In genomic region chr10:3333426-3333825, GRCh38 we compare ENCODE assay signal across 26 cellular contexts.
"Had no signal": no experiment of that assay in that cellular context is flagged by ENCODE, and none has a peak within 500 bp of the region (broad histone marks: within the 10 kb centered on the region; RNA-seq: fewer than 3 reads in every experiment).

No MANE protein-coding gene starts in this region.

- H3K9me3 Mint-ChIP-seq: activated naive CD4-positive, alpha-beta T cell treated with anti-CD3 and anti-CD28 coated beads, Interleukin-2, amount 50 U/mL, for 24 hours; activated T-cell treated with anti-CD3 and anti-CD28 coated beads, Interleukin-2, amount 50 U/mL, for 24 hours; activated T-helper 1 cell treated with anti-CD3 and anti-CD28 coated beads, Interleukin-12 subunit alpha, Interleukin-12 subunit beta, Interleukin-2, Interleukin-4 antibody, amounts not matched to agents 30 ng/mL and 10 ng/mL and 1 ng/mL, durations not matched to agents 14 hours and 24 hours and 36 hours; T-helper 1 cell treated with Interleukin-12 subunit alpha and Interleukin-12 subunit beta and Interleukin-4 antibody, amounts not matched to agents 30 μg/mL and 1 μg/mL, for 36 hours had no signal

- FAIRE-seq: bronchial epithelial cell had no signal

- ATAC-seq: activated CD8-positive, alpha-beta T cell treated with anti-CD3 and anti-CD28 coated beads, Interleukin-2, amount 10 ng/mL, durations not matched to agents 7 days and 5 days; body of pancreas had no signal

- H3K4me3 ChIP-seq: body of pancreas, Peyer's patch had no signal

- H3K4me1 ChIP-seq: body of pancreas, Peyer's patch had no signal

- H3K27me3 Mint-ChIP-seq: activated naive CD4-positive, alpha-beta T cell treated with anti-CD3 and anti-CD28 coated beads, Interleukin-2, amount 50 U/mL, for 24 hours had no signal

- H3K27me3 ChIP-seq: body of pancreas, Peyer's patch had no signal

- H3K36me3 ChIP-seq: Peyer's patch had no signal

- H3K4me3 Mint-ChIP-seq: activated CD8-positive, alpha-beta T cell treated with anti-CD3 and anti-CD28 coated beads, Interleukin-2, amount 10 ng/mL, durations not matched to agents 7 days and 5 days; activated naive CD4-positive, alpha-beta T cell treated with anti-CD3 and anti-CD28 coated beads, Interleukin-2, amount 50 U/mL, for 24 hours; activated T-cell treated with anti-CD3 and anti-CD28 coated beads, Interleukin-2, amount 50 U/mL, for 24 hours; activated T-helper 1 cell treated with anti-CD3 and anti-CD28 coated beads, Interleukin-12 subunit alpha, Interleukin-12 subunit beta, Interleukin-2, Interleukin-4 antibody, amounts not matched to agents 30 ng/mL and 10 ng/mL and 1 ng/mL, durations not matched to agents 14 hours and 24 hours and 36 hours; T-helper 1 cell treated with Interleukin-12 subunit alpha and Interleukin-12 subunit beta and Interleukin-4 antibody, amounts not matched to agents 30 μg/mL and 1 μg/mL, for 36 hours had no signal

- H3K9me3 ChIP-seq: body of pancreas, Peyer's patch had no signal

- H3K27ac Mint-ChIP-seq: activated CD8-positive, alpha-beta T cell treated with anti-CD3 and anti-CD28 coated beads, Interleukin-2, amount 10 ng/mL, durations not matched to agents 7 days and 5 days; activated naive CD4-positive, alpha-beta T cell treated with anti-CD3 and anti-CD28 coated beads, Interleukin-2, amount 50 U/mL, for 24 hours; activated T-cell treated with anti-CD3 and anti-CD28 coated beads, Interleukin-2, amount 50 U/mL, for 24 hours; activated T-helper 1 cell treated with anti-CD3 and anti-CD28 coated beads, Interleukin-12 subunit alpha, Interleukin-12 subunit beta, Interleukin-2, Interleukin-4 antibody, amounts not matched to agents 30 ng/mL and 10 ng/mL and 1 ng/mL, durations not matched to agents 14 hours and 24 hours and 36 hours; T-helper 1 cell treated with Interleukin-12 subunit alpha and Interleukin-12 subunit beta and Interleukin-4 antibody, amounts not matched to agents 30 μg/mL and 1 μg/mL, for 36 hours had no signal

- H3K36me3 Mint-ChIP-seq: activated naive CD4-positive, alpha-beta T cell treated with anti-CD3 and anti-CD28 coated beads, Interleukin-2, amount 50 U/mL, for 24 hours had no signal

- H3K27ac ChIP-seq: body of pancreas, Peyer's patch, RWPE1 had no signal

- DNase-seq: activated CD4-positive, alpha-beta T cell treated with anti-CD3 and anti-CD28 coated beads for 48 hours; activated CD4-positive, alpha-beta T cell treated with anti-CD3 and anti-CD28 coated beads, Interleukin-2, amount 50 U/mL, for 4 hours; activated CD4-positive, CD25-positive, alpha-beta regulatory T cell treated with anti-CD3 and anti-CD28 coated beads, Interleukin-2, amount 50 U/mL, for 72 hours; activated CD8-positive, alpha-beta memory T cell treated with anti-CD3 and anti-CD28 coated beads, Interleukin-2, amount 50 U/mL, for 48 hours; activated CD8-positive, alpha-beta T cell treated with anti-CD3 and anti-CD28 coated beads, Interleukin-2, amount 10 ng/mL, durations not matched to agents 7 days and 5 days; activated effector memory CD4-positive, alpha-beta T cell treated with Interleukin-2 at 50 U/mL for 16 hours; activated naive CD4-positive, alpha-beta T cell; activated T-cell treated with anti-CD3 and anti-CD28 coated beads, Interleukin-2, amount 50 U/mL, for 24 hours; aorta; body of pancreas; Kasumi-1; KBM-7; NCI-H146; NCI-H187 treated with DMSO at 0.1 percent for 48 hours; NCI-H2171; NCI-H2227 treated with DMSO at 0.1 percent for 48 hours; NCI-H446 treated with DMSO at 0.1 percent for 48 hours; NCI-H524 treated with DMSO at 0.1 percent for 48 hours; NCI-H774; Peyer's patch; SHP77 treated with DMSO at 0.1 percent for 48 hours had no signal

- H3K4me1 Mint-ChIP-seq: activated naive CD4-positive, alpha-beta T cell treated with anti-CD3 and anti-CD28 coated beads, Interleukin-2, amount 50 U/mL, for 24 hours had no signal
